In the genomic region with DNA sequence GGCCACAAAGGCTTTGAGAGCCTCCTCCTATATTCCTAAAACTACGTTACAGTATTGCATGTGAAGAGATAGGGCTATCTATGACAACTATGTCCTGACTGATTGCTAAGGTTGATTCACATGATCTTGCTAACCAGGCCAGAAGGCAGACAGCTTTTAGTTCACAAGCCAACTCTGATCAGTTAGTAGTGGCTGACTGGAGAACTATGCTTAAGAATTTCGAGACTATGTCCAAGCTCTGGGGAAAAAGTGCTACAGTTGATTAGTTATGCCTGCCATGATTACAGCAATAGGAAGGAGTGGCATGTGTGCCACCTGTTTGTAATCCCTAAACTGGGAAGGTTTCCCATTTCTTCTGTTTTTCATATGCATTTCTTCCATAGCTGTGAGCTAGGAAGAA, we compare ENCODE assay signal across 14 cellular contexts.
DNase-seq lines count a peak whose midpoint lies in the region; ATAC-seq and TF ChIP-seq lines count a peak whose summit lies in the region.
"Had no signal": no experiment of that assay in that cellular context is flagged by ENCODE, and none has a peak within 500 bp of the region (broad histone marks: within the 10 kb centered on the region; RNA-seq: fewer than 3 reads in every experiment).

No MANE protein-coding gene starts in this region.

- H3K36me3 ChIP-seq in body of pancreas (replicated peaks in 1 of 2; ENCODE audit: insufficient read depth in 1 of 2, low read depth in 2 of 2) (peaks cover 0 to 11% of the 10 kb centered on the region in 2 donors), right atrium auricular region (no peaks in the 10 kb centered on the region), subcutaneous abdominal adipose tissue (ENCODE audit: control insufficient read depth in 5 of 5, insufficient read depth in 5 of 5, low read length in 5 of 5) (peaks cover 6 to 44% (median 16%) of the 10 kb centered on the region in 5 donors), spleen (peaks cover 6 to 100% (median 96%) of the 10 kb centered on the region in 6 donors)

- no peaks in the 10 kb centered on the region for H3K9me3 Mint-ChIP-seq in HFFc6
- H3K9me3 Mint-ChIP-seq: stimulated activated memory B cell treated with anti-CD40 and anti-IgM and Interleukin-4, amounts not matched to agents 10 μg/mL and 1 μg/mL and 100 μg/mL, for 72 hours had no signal

- ATAC-seq in body of pancreas (no peak), HG03342 (IDR thresholded peaks at IDR 0.05; ENCODE audit: unreplicated experiment) (no peak)
- ATAC-seq: activated CD4-positive, alpha-beta T cell treated with anti-CD3 and anti-CD28 coated beads for 36 hours; stimulated activated memory B cell treated with anti-CD40 and anti-IgM and Interleukin-4, amounts not matched to agents 10 μg/mL and 1 μg/mL and 100 μg/mL, for 72 hours had no signal

- H3K4me3 ChIP-seq in body of pancreas (no peak overlapping the region), right atrium auricular region (no peak overlapping the region), subcutaneous abdominal adipose tissue (ENCODE audit: low read depth in 1 of 5, low read length in 5 of 5) (peak overlapping the region in 1 of 5 donors; percentile 4), spleen (no peak overlapping the region)

- intact Hi-C loops in body of pancreas (cut with DNase I) (no loop called here), spleen (cut with DNase I; ENCODE audit: low total_unique reads) (no loop called here)

- H3K9ac ChIP-seq in subcutaneous abdominal adipose tissue (ENCODE audit: low read length in 5 of 5) = peak overlapping the region in 2 of 5 donors; percentile 1 to 61

- H3K9me3 ChIP-seq in body of pancreas (no peaks in the 10 kb centered on the region), right atrium auricular region (no peaks in the 10 kb centered on the region), subcutaneous abdominal adipose tissue (ENCODE audit: control insufficient read depth in 5 of 5, low read length in 5 of 5) (no peaks in the 10 kb centered on the region), spleen (no peaks in the 10 kb centered on the region)
- H3K9me3 ChIP-seq: Caco-2 had no signal

- DNase-seq in HFFc6 = peak; percentile 18
- no peak for DNase-seq in body of pancreas
- no peak for DNase-seq in right atrium auricular region (ENCODE audit: low spot score)
- no peak for DNase-seq in SW 1271 (lab: John Stamatoyannopoulos, UW)
- no peak for DNase-seq in spleen
- DNase-seq: activated CD4-positive, alpha-beta T cell treated with anti-CD3 and anti-CD28 coated beads for 36 hours; Caco-2; caudate nucleus; MV-4-11; posterior cingulate gyrus; stimulated activated CD4-positive, alpha-beta T cell treated with anti-CD3 and anti-CD28 coated beads, Interleukin-2, amount 100 ng/mL, for 48 hours had no signal

- no peak for TF ChIP-seq CTCF in HFFc6 (IDR thresholded peaks at IDR 0.05)
- TF ChIP-seq CTCF in body of pancreas (IDR thresholded peaks at IDR 0.05) = no peak
- TF ChIP-seq CTCF in right atrium auricular region (IDR thresholded peaks at IDR 0.05) = no peak
- no peak for TF ChIP-seq CTCF in spleen (IDR thresholded peaks at IDR 0.05 in 8 of 11, conservative IDR thresholded peaks at IDR 0.05 in 3 of 11)

- 42 to 84% methylated on average over 2 of the region's 2 CpGs for WGBS in body of pancreas, 2 donors
- WGBS in spleen, 5 donors = 42 to 74% (median 72%) methylated on average over 2 of the region's 2 CpGs

- TF ChIP-seq POLR2A in body of pancreas (IDR thresholded peaks at IDR 0.05) (no peak), spleen (IDR thresholded peaks at IDR 0.05) (no peak)

- H3K4me1 ChIP-seq in body of pancreas (peaks cover 8% of the 10 kb centered on the region), right atrium auricular region (peaks cover 0 to 16% of the 10 kb centered on the region in 2 donors), subcutaneous abdominal adipose tissue (ENCODE audit: control insufficient read depth in 5 of 5, insufficient read depth in 5 of 5, low read length in 5 of 5) (peaks cover 3 to 49% (median 39%) of the 10 kb centered on the region in 5 donors), spleen (no peaks in the 10 kb centered on the region)

- H3K27me3 ChIP-seq in body of pancreas (no peaks in the 10 kb centered on the region), right atrium auricular region (no peaks in the 10 kb centered on the region), subcutaneous abdominal adipose tissue (ENCODE audit: control insufficient read depth in 5 of 5, insufficient read depth in 4 of 5, low read length in 5 of 5) (no peaks in the 10 kb centered on the region), spleen (replicated peaks in 1 of 7) (no peaks in the 10 kb centered on the region)

- no peaks in the 10 kb centered on the region; the same call in 1 of the 2 replicates for H3K4me1 Mint-ChIP-seq in HFFc6 (ENCODE audit: low read depth)
- H3K4me1 Mint-ChIP-seq: activated CD4-positive, alpha-beta T cell treated with anti-CD3 and anti-CD28 coated beads for 36 hours; stimulated activated memory B cell treated with anti-CD40 and anti-IgM and Interleukin-4, amounts not matched to agents 10 μg/mL and 1 μg/mL and 100 μg/mL, for 72 hours had no signal

- peak overlapping the region; percentile 3 to 46 (median 26) for H3K27ac ChIP-seq in body of pancreas
- peak overlapping the region; percentile 37 to 72 for H3K27ac ChIP-seq in right atrium auricular region
- peak overlapping the region; percentile 94 for H3K27ac ChIP-seq in subcutaneous abdominal adipose tissue (ENCODE audit: low read depth, low read length)
- peak overlapping the region in 1 of 8 donors; percentile 14 for H3K27ac ChIP-seq in spleen

- H3K36me3 Mint-ChIP-seq in HFFc6 (ENCODE audit: low read depth) = no peaks in the 10 kb centered on the region

- peak overlapping the region; percentile 75 for H3K27ac Mint-ChIP-seq in HFFc6
- H3K27ac Mint-ChIP-seq: activated CD4-positive, alpha-beta T cell treated with anti-CD3 and anti-CD28 coated beads for 36 hours had no signal

- peaks cover 6% of the 10 kb centered on the region for H3K27me3 Mint-ChIP-seq in HFFc6 (ENCODE audit: insufficient read depth)
- H3K27me3 Mint-ChIP-seq: activated CD4-positive, alpha-beta T cell treated with anti-CD3 and anti-CD28 coated beads for 36 hours; stimulated activated memory B cell treated with anti-CD40 and anti-IgM and Interleukin-4, amounts not matched to agents 10 μg/mL and 1 μg/mL and 100 μg/mL, for 72 hours had no signal

- H3K4me3 Mint-ChIP-seq in HFFc6 = no peak overlapping the region
- H3K4me3 Mint-ChIP-seq: activated CD4-positive, alpha-beta T cell treated with anti-CD3 and anti-CD28 coated beads for 36 hours; stimulated activated memory B cell treated with anti-CD40 and anti-IgM and Interleukin-4, amounts not matched to agents 10 μg/mL and 1 μg/mL and 100 μg/mL, for 72 hours had no signal
